ENCODE assay signal across 8 cellular contexts in genomic region chr6:37535701-37536461, GRCh38. TPM values are rescaled to one million over a fixed set of nuclear protein-coding genes. Genes with fewer than 3 reads are reported as not detected.
DNase-seq lines count a peak whose midpoint lies in the region; ATAC-seq and TF ChIP-seq lines count a peak whose summit lies in the region.

No MANE protein-coding gene starts in this region.

- no peaks in the 10 kb centered on the region for H3K36me3 ChIP-seq in rectal smooth muscle tissue (ENCODE audit: control insufficient read depth, insufficient read depth, low read length)

- H3K27me3 ChIP-seq in foreskin keratinocyte (peaks cover 69% of the 10 kb centered on the region), rectal smooth muscle tissue (ENCODE audit: control insufficient read depth, insufficient read depth, low read length) (peaks cover 8% of the 10 kb centered on the region)

- DNase-seq in activated naive CD4-positive, alpha-beta T cell treated with anti-CD3 and anti-CD28 coated beads, Interleukin-2, amount 10 ng/mL, durations not matched to agents 7 days and 5 days = peak; percentile 27
- DNase-seq in activated naive CD4-positive, alpha-beta T cell treated with anti-CD3 and anti-CD28 coated beads, Interleukin-2, amount 50 U/mL, for 16 hours = no peak
- DNase-seq in NCI-H774 (lab: John Stamatoyannopoulos, UW) (peak; percentile 13), foreskin keratinocyte (no peak), HuH-7 (ENCODE audit: low spot score) (no peak)
- no peak for DNase-seq in central memory CD4-positive, alpha-beta T cell

- CTCF ChIA-PET in activated naive CD4-positive, alpha-beta T cell treated with anti-CD3 and anti-CD28 coated beads, Interleukin-2, amount 10 ng/mL, durations not matched to agents 7 days and 5 days (lab: Charles Lee) = interaction anchor here (0.7 to 1.3 kb wide), 4 partner anchors 17 to 164 kb away, joined by 3 to 4 read pairs (median 3); partner anchors contain the start of gene CCDC167

- peak overlapping the region; percentile 17 for H3K4me3 ChIP-seq in rectal smooth muscle tissue (ENCODE audit: low read length)

- H3K4me1 ChIP-seq in foreskin keratinocyte = no peaks in the 10 kb centered on the region
- no peaks in the 10 kb centered on the region for H3K4me1 ChIP-seq in rectal smooth muscle tissue (ENCODE audit: control insufficient read depth, insufficient read depth, low read length)

- H3K27me3 Mint-ChIP-seq in activated naive CD4-positive, alpha-beta T cell treated with anti-CD3 and anti-CD28 coated beads, Interleukin-2, amount 10 ng/mL, durations not matched to agents 7 days and 5 days = peaks cover 74% of the 10 kb centered on the region

- no peaks in the 10 kb centered on the region for H3K9me3 Mint-ChIP-seq in activated naive CD4-positive, alpha-beta T cell treated with anti-CD3 and anti-CD28 coated beads, Interleukin-2, amount 10 ng/mL, durations not matched to agents 7 days and 5 days

- no peaks in the 10 kb centered on the region for H3K36me3 Mint-ChIP-seq in activated naive CD4-positive, alpha-beta T cell treated with anti-CD3 and anti-CD28 coated beads, Interleukin-2, amount 10 ng/mL, durations not matched to agents 7 days and 5 days

- peak; percentile 55 for ATAC-seq in foreskin keratinocyte
- ATAC-seq in HG02973 (IDR thresholded peaks at IDR 0.05; ENCODE audit: unreplicated experiment) = no peak

- H3K27ac Mint-ChIP-seq in activated naive CD4-positive, alpha-beta T cell treated with anti-CD3 and anti-CD28 coated beads, Interleukin-2, amount 10 ng/mL, durations not matched to agents 7 days and 5 days = no peak overlapping the region

- peak overlapping the region; percentile 40 for H3K4me3 Mint-ChIP-seq in activated naive CD4-positive, alpha-beta T cell treated with anti-CD3 and anti-CD28 coated beads, Interleukin-2, amount 10 ng/mL, durations not matched to agents 7 days and 5 days

- peak; percentile 59 for TF ChIP-seq CTCF in foreskin keratinocyte (conservative IDR thresholded peaks at IDR 0.05)

- no peak overlapping the region for H3K9ac ChIP-seq in rectal smooth muscle tissue (ENCODE audit: low read length)

- peaks cover 7% of the 10 kb centered on the region for H3K4me1 Mint-ChIP-seq in activated naive CD4-positive, alpha-beta T cell treated with anti-CD3 and anti-CD28 coated beads, Interleukin-2, amount 10 ng/mL, durations not matched to agents 7 days and 5 days

- no peak overlapping the region for H3K27ac ChIP-seq in foreskin keratinocyte
- no peak overlapping the region for H3K27ac ChIP-seq in rectal smooth muscle tissue (ENCODE audit: low read depth, low read length)

RNA-seq across cellular contexts. Expression of gene CCDC167, which starts 36.2 kb away (rescaled TPM):
- total RNA-seq in foreskin keratinocyte = 24.8 and 27.4 TPM in 2 replicates
- polyA plus RNA-seq in foreskin keratinocyte = 45.7 and 48.9 TPM in 2 replicates

Comparison
In these comparisons a context has a peak if more than half of its experiments do, and no peak if none do; other contexts are left out.
1. DNase-seq: peak in activated naive CD4-positive, alpha-beta T cell treated with anti-CD3 and anti-CD28 coated beads, Interleukin-2, amount 10 ng/mL, durations not matched to agents 7 days and 5 days (single experiment) and NCI-H774 (single experiment); none in activated naive CD4-positive, alpha-beta T cell treated with anti-CD3 and anti-CD28 coated beads, Interleukin-2, amount 50 U/mL, for 16 hours (single experiment), foreskin keratinocyte (0 of 2), central memory CD4-positive, alpha-beta T cell (single experiment) and HuH-7 (single experiment).